In the genomic region with DNA sequence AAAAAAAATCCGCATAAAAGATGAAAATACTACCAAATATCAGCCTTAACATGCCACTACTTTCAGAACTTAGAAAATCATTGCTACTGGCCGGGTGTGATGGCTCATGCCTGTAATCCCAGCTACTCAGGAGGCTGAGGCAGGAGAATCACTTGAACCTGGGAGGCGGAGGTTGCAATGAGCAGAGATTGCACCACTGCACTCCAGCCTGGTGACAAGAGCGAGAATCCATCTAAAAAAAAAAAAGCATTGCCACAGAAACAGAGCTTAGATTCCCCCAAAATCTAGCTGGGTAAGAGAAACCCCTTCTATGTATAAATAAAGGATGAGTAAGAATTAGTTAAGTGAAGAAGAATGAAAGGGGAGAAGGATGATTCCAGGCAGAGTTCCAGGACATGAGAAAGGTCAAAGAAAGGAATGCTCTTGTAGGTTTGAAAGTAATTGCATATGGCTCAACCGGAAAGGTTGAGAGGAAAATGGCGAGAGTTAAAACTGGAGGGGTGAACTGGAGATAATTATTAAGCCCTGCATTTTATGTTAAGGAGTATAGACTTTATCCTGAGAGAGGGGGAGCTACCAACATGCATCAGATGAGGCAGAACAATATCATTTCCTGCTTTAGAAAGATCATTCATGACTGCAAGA, we compare ENCODE assay signal across 16 cellular contexts. TPM values are rescaled to one million over a fixed set of nuclear protein-coding genes. Genes with fewer than 3 reads are reported as not detected.
DNase-seq lines count a peak whose midpoint lies in the region; ATAC-seq, FAIRE-seq and TF ChIP-seq lines count a peak whose summit lies in the region.
"Had no signal": no experiment of that assay in that cellular context is flagged by ENCODE, and none has a peak within 500 bp of the region (broad histone marks: within the 10 kb centered on the region; RNA-seq: fewer than 3 reads in every experiment).

No MANE protein-coding gene starts in this region.

- H3K36me3 ChIP-seq in bronchial epithelial cell (ENCODE audit: control insufficient read depth, insufficient read depth, low read length) (no peaks in the 10 kb centered on the region), HAP-1 (replicated peaks) (no peaks in the 10 kb centered on the region)

- no peak for TF ChIP-seq POLR2A in GM18505 (IDR thresholded peaks at IDR 0.05; ENCODE audit: borderline replicate concordance, extremely low read depth, insufficient read depth, insufficient read length)

- H3K4me3 ChIP-seq in AG09309 (ENCODE audit: control insufficient read depth, low read depth, low read length) (no peak overlapping the region), bronchial epithelial cell (ENCODE audit: low read depth, low read length) (no peak overlapping the region), HAP-1 (no peak overlapping the region)

- no peaks in the 10 kb centered on the region for H3K9me3 ChIP-seq in HAP-1

- H3K4me1 ChIP-seq in HAP-1 = no peaks in the 10 kb centered on the region; the same call in 1 of the 2 replicates

- DNase-seq in AG09309 (ENCODE audit: low read depth) (peak; percentile 78), LHCN-M2 (ENCODE audit: low read depth) (peak; percentile 88), bronchial epithelial cell (ENCODE audit: low read depth) (peak; percentile 78), kidney tubule cell (ENCODE audit: low spot score) (peak; percentile 96), ureter (ENCODE audit: low spot score) (no peak), HAP-1 (ENCODE audit: low spot score in 2 of 2) (no peak)
- DNase-seq in activated naive CD4-positive, alpha-beta T cell (lab: John Stamatoyannopoulos, UW) = no peak
- DNase-seq: activated naive CD8-positive, alpha-beta T cell treated with anti-CD3 and anti-CD28 coated beads, Interleukin-2, amount 10 ng/mL, durations not matched to agents 7 days and 5 days; CD4-positive, CD25-positive, alpha-beta regulatory T cell; effector CD4-positive, alpha-beta T cell; NCI-H1092; NCI-H446 treated with DMSO at 0.1 percent for 48 hours; stimulated activated CD4-positive, alpha-beta T cell treated with anti-CD3 and anti-CD28 coated beads, Interleukin-4, amount 100 ng/mL, for 4 hours; stimulated activated naive CD8-positive, alpha-beta T cell treated with anti-CD3 and anti-CD28 coated beads, Interleukin-15, Interleukin-2, amounts not matched to agents 100 U/mL and 50 U/mL, for 24 hours had no signal

- TF ChIP-seq CTCF in AG09309 (IDR thresholded peaks at IDR 0.05; ENCODE audit: control insufficient read depth, insufficient read depth, low read depth, low read length, missing control alignments) (no peak), bronchial epithelial cell (IDR thresholded peaks at IDR 0.05; ENCODE audit: insufficient read depth, low read length, severe bottlenecking) (no peak)

- H3K27me3 ChIP-seq in bronchial epithelial cell (ENCODE audit: control insufficient read depth, insufficient read depth, low read length) (no peaks in the 10 kb centered on the region), HAP-1 (ENCODE audit: low read depth) (peaks cover 7% of the 10 kb centered on the region)

- in situ Hi-C loops in HAP-1 (cut with MboI; ENCODE audit: low sequenced_read_pairs) = loop anchor here (25.0 kb wide), 1 partner anchor 789 kb away; the partner anchor contains the start of gene COA7

- FAIRE-seq in bronchial epithelial cell (lab: Jason Lieb, UNC) = no peak
- FAIRE-seq: HTR-8/SVneo had no signal

- no peak for ATAC-seq in GM18505 (IDR thresholded peaks at IDR 0.05; ENCODE audit: unreplicated experiment)
- ATAC-seq: stimulated activated naive CD8-positive, alpha-beta T cell treated with anti-CD3 and anti-CD28 coated beads, Interleukin-15, Interleukin-2, amounts not matched to agents 100 U/mL and 50 U/mL, for 24 hours had no signal

RNA-seq across cellular contexts. Expression of gene NRDC, which starts 19.7 kb away (rescaled TPM):
- total RNA-seq in LHCN-M2 (2014; rRNA removed) (57.3 and 59.6 TPM in 2 replicates), bronchial epithelial cell (67.4 and 71.7 TPM in 2 replicates), ureter (129 TPM)
- polyA plus RNA-seq in LHCN-M2 (2012) = 101 TPM

Comparison
In these comparisons a context has a peak if more than half of its experiments do, and no peak if none do; other contexts are left out.
1. DNase-seq: peak in AG09309 (single experiment), LHCN-M2 (single experiment), bronchial epithelial cell (single experiment) and kidney tubule cell (single experiment); none in activated naive CD4-positive, alpha-beta T cell (0 of 4), ureter (single experiment) and HAP-1 (0 of 2).